Comparison of ENCODE assay signal across 9 cellular contexts in genomic region chr10:117477961-117478670, GRCh38.
DNase-seq lines count a peak whose midpoint lies in the region; ATAC-seq and TF ChIP-seq lines count a peak whose summit lies in the region.
"Had no signal": no experiment of that assay in that cellular context is flagged by ENCODE, and none has a peak within 500 bp of the region (broad histone marks: within the 10 kb centered on the region; RNA-seq: fewer than 3 reads in every experiment).

No MANE protein-coding gene starts in this region.

- no peak overlapping the region for H3K9ac ChIP-seq in liver (ENCODE audit: low read depth in 1 of 2, low read length in 2 of 2)

- ATAC-seq in GM19035 (IDR thresholded peaks at IDR 0.05; ENCODE audit: unreplicated experiment) (no peak), HG03460 (IDR thresholded peaks at IDR 0.05; ENCODE audit: unreplicated experiment) (no peak)
- ATAC-seq in CD4-positive, alpha-beta T cell (ENCODE audit: poor library complexity), result no peak

- no peak overlapping the region for H3K4me3 ChIP-seq in AG09309 (ENCODE audit: control insufficient read depth, low read depth, low read length)
- H3K4me3 ChIP-seq in astrocyte of the cerebellum (ENCODE audit: low read depth, low read length), result no peak overlapping the region
- no peak overlapping the region for H3K4me3 ChIP-seq in liver (ENCODE audit: low read depth in 1 of 3, low read length in 3 of 3)

- TF ChIP-seq CTCF in AG09309 (IDR thresholded peaks at IDR 0.05; ENCODE audit: control insufficient read depth, insufficient read depth, low read depth, low read length, missing control alignments) (peak; percentile 34), astrocyte of the cerebellum (IDR thresholded peaks at IDR 0.05; ENCODE audit: low read depth, low read length, missing control alignments) (peak; percentile 32), liver (IDR thresholded peaks at IDR 0.05; ENCODE audit: low read depth, low read length, missing input control) (peak; percentile 32)
- no peak for TF ChIP-seq CTCF in CD4-positive, alpha-beta T cell (IDR thresholded peaks at IDR 0.05)

- DNase-seq in AG09309 (ENCODE audit: low read depth) (peak; percentile 78), HPDE6-E6E7 (ENCODE audit: extremely low spot score) (peak; percentile 64), astrocyte of the cerebellum (ENCODE audit: low read depth) (peak; percentile 36), germinal center (ENCODE audit: low spot score) (no peak)
- DNase-seq in CD4-positive, alpha-beta T cell, result no peak

- no peaks in the 10 kb centered on the region for H3K36me3 Mint-ChIP-seq in CD4-positive, alpha-beta T cell (ENCODE audit: low read depth)

- H3K36me3 ChIP-seq in liver (ENCODE audit: control insufficient read depth in 4 of 4, insufficient read depth in 3 of 4, low read depth in 1 of 4, low read length in 3 of 4), result no peaks in the 10 kb centered on the region

- no peaks in the 10 kb centered on the region for H3K9me3 Mint-ChIP-seq in CD4-positive, alpha-beta T cell
- H3K9me3 Mint-ChIP-seq: central memory CD8-positive, alpha-beta T cell had no signal

- CTCF ChIA-PET in CD4-positive, alpha-beta T cell (lab: Charles Lee), result no interaction called here

- no peak overlapping the region for H3K27ac Mint-ChIP-seq in CD4-positive, alpha-beta T cell

- H3K4me1 Mint-ChIP-seq in CD4-positive, alpha-beta T cell (ENCODE audit: low read depth), result no peaks in the 10 kb centered on the region
- H3K4me1 Mint-ChIP-seq: central memory CD8-positive, alpha-beta T cell had no signal

- no peak overlapping the region for H3K4me3 Mint-ChIP-seq in CD4-positive, alpha-beta T cell
- H3K4me3 Mint-ChIP-seq: central memory CD8-positive, alpha-beta T cell had no signal

- no peaks in the 10 kb centered on the region for H3K27me3 ChIP-seq in liver (ENCODE audit: control insufficient read depth in 4 of 4, insufficient read depth in 4 of 4, low read length in 3 of 4)
- peaks cover 11% of the 10 kb centered on the region for H3K27me3 ChIP-seq in CD4-positive, alpha-beta T cell (ENCODE audit: control insufficient read depth, insufficient read depth, low read length)

- in situ Hi-C loops in astrocyte of the cerebellum (cut with HindIII; ENCODE audit: low sequenced_read_pairs), result no loop called here

- 50% methylated on average over 5 of the region's 5 CpGs for WGBS in liver

- H3K9me3 ChIP-seq in liver (ENCODE audit: control insufficient read depth in 4 of 4, low read length in 3 of 4), result no peaks in the 10 kb centered on the region
- H3K9me3 ChIP-seq in CD4-positive, alpha-beta T cell (ENCODE audit: control insufficient read depth, low read length), result no peaks in the 10 kb centered on the region

- no peaks in the 10 kb centered on the region for H3K4me1 ChIP-seq in liver (ENCODE audit: control insufficient read depth in 4 of 4, insufficient read depth in 4 of 4, low read length in 3 of 4)

- intact Hi-C loops in CD4-positive, alpha-beta T cell (cut with DNase I, micrococcal nuclease), result no loop called here

- H3K27ac ChIP-seq in liver (ENCODE audit: low read depth in 1 of 2, low read length in 2 of 2), result no peak overlapping the region
- H3K27ac ChIP-seq in CD4-positive, alpha-beta T cell (ENCODE audit: low read depth, low read length), result no peak overlapping the region

- H3K27me3 Mint-ChIP-seq in CD4-positive, alpha-beta T cell, result peaks cover 26% of the 10 kb centered on the region

- TF ChIP-seq RAD21 in liver (IDR thresholded peaks at IDR 0.05), result peak; percentile 57 to 64

- POLR2A ChIA-PET in CD4-positive, alpha-beta T cell (lab: Charles Lee), result no interaction called here

TF ChIP-seq in liver, 16 proteins besides CTCF, POLR2A, EP300 and RAD21:
- TF ChIP-seq HNF4A (conservative IDR thresholded peaks at IDR 0.05) (peak; percentile 56 to 72), JUND (IDR thresholded peaks at IDR 0.05) (no peak)

Comparison
In these comparisons a context has a peak if more than half of its experiments do, and no peak if none do; other contexts are left out.
1. DNase-seq: peak in AG09309 (single experiment), HPDE6-E6E7 (single experiment) and astrocyte of the cerebellum (single experiment); none in germinal center (single experiment) and CD4-positive, alpha-beta T cell (0 of 10).